Comparison of ENCODE assay signal across 27 cellular contexts in genomic region chrX:10401239-10401638, GRCh38.
DNase-seq lines count a peak whose midpoint lies in the region; ATAC-seq, FAIRE-seq and TF ChIP-seq lines count a peak whose summit lies in the region.
"Had no signal": no experiment of that assay in that cellular context is flagged by ENCODE, and none has a peak within 500 bp of the region (broad histone marks: within the 10 kb centered on the region; RNA-seq: fewer than 3 reads in every experiment).

No MANE protein-coding gene starts in this region.

- H3K4me2 ChIP-seq in astrocyte (ENCODE audit: low read length): no peak overlapping the region

- H3K9me3 ChIP-seq in astrocyte (ENCODE audit: insufficient read depth, low read depth, low read length): no peaks in the 10 kb centered on the region
- H3K9me3 ChIP-seq: body of pancreas, upper lobe of left lung had no signal

- H3K27me3 ChIP-seq in astrocyte (ENCODE audit: insufficient read depth, low read length) (no peaks in the 10 kb centered on the region), foreskin keratinocyte (no peaks in the 10 kb centered on the region)
- H3K27me3 ChIP-seq: body of pancreas, heart right ventricle, upper lobe of left lung had no signal

- no peak overlapping the region for H3K27ac Mint-ChIP-seq in astrocyte (ENCODE audit: unreplicated experiment)
- H3K27ac Mint-ChIP-seq: activated naive CD8-positive, alpha-beta T cell treated with anti-CD3 and anti-CD28 coated beads, Interleukin-2, amount 50 U/mL, for 24 hours; natural killer cell had no signal

- peaks cover under 1% of the 10 kb centered on the region for H3K4me1 Mint-ChIP-seq in astrocyte (ENCODE audit: low read depth, unreplicated experiment)
- H3K4me1 Mint-ChIP-seq: activated naive CD8-positive, alpha-beta T cell treated with anti-CD3 and anti-CD28 coated beads, Interleukin-2, amount 50 U/mL, for 24 hours; natural killer cell had no signal

- no peaks in the 10 kb centered on the region for H3K79me2 ChIP-seq in astrocyte (ENCODE audit: insufficient read depth, low read length)
- H3K79me2 ChIP-seq: parathyroid adenoma had no signal

- no peak for TF ChIP-seq EP300 in Ishikawa (IDR thresholded peaks at IDR 0.05; ENCODE audit: borderline replicate concordance)

- H3K4me3 ChIP-seq in astrocyte (ENCODE audit: insufficient read depth, low read depth, low read length): no peak overlapping the region
- H3K4me3 ChIP-seq: body of pancreas, coronary artery, heart right ventricle, upper lobe of left lung had no signal

- no peak overlapping the region for H2AFZ ChIP-seq in astrocyte (ENCODE audit: low read depth, low read length)
- H2AFZ ChIP-seq: parathyroid adenoma had no signal

- H3K9me3 Mint-ChIP-seq in astrocyte (ENCODE audit: unreplicated experiment): no peaks in the 10 kb centered on the region
- H3K9me3 Mint-ChIP-seq: activated naive CD8-positive, alpha-beta T cell treated with anti-CD3 and anti-CD28 coated beads, Interleukin-2, amount 50 U/mL, for 24 hours had no signal

- TF ChIP-seq CTCF in astrocyte (IDR thresholded peaks at IDR 0.05; ENCODE audit: insufficient read depth, low read depth, low read length) (no peak), foreskin keratinocyte (conservative IDR thresholded peaks at IDR 0.05) (peak; percentile 57)

- no peaks in the 10 kb centered on the region for H3K36me3 ChIP-seq in astrocyte (ENCODE audit: insufficient read depth, low read length)
- H3K36me3 ChIP-seq: heart right ventricle, upper lobe of left lung had no signal

- H3K27ac ChIP-seq in astrocyte (ENCODE audit: low read depth, low read length) (no peak overlapping the region), foreskin keratinocyte (no peak overlapping the region)
- H3K27ac ChIP-seq: body of pancreas, coronary artery, heart right ventricle, parathyroid adenoma, upper lobe of left lung had no signal

- no peaks in the 10 kb centered on the region for H3K4me1 ChIP-seq in astrocyte (ENCODE audit: insufficient read depth, low read length)
- no peaks in the 10 kb centered on the region for H3K4me1 ChIP-seq in foreskin keratinocyte
- H3K4me1 ChIP-seq: body of pancreas, heart right ventricle, parathyroid adenoma, upper lobe of left lung had no signal

- H3K9ac ChIP-seq in astrocyte (ENCODE audit: low read length): no peak overlapping the region
- H3K9ac ChIP-seq: parathyroid adenoma had no signal

- peaks cover 2% of the 10 kb centered on the region for H3K27me3 Mint-ChIP-seq in astrocyte (ENCODE audit: low read depth, unreplicated experiment)
- H3K27me3 Mint-ChIP-seq: activated naive CD8-positive, alpha-beta T cell treated with anti-CD3 and anti-CD28 coated beads, Interleukin-2, amount 50 U/mL, for 24 hours had no signal

- FAIRE-seq in astrocyte (lab: Jason Lieb, UNC): peak; percentile 71
- FAIRE-seq: D721Med had no signal

- peak; percentile 16; the same call in 1 of the 2 replicates for TF ChIP-seq RAD21 in Ishikawa (IDR thresholded peaks at IDR 0.05; ENCODE audit: low read depth)

- no peak for ATAC-seq in foreskin keratinocyte
- ATAC-seq in GM19463 (IDR thresholded peaks at IDR 0.05; ENCODE audit: unreplicated experiment): no peak
- ATAC-seq: activated naive CD8-positive, alpha-beta T cell treated with anti-CD3 and anti-CD28 coated beads, Interleukin-2, amount 50 U/mL, for 24 hours; body of pancreas; heart right ventricle; left lobe of liver; natural killer cell; right cardiac atrium had no signal

- H3K4me3 Mint-ChIP-seq in astrocyte (ENCODE audit: unreplicated experiment): no peak overlapping the region
- H3K4me3 Mint-ChIP-seq: activated naive CD8-positive, alpha-beta T cell treated with anti-CD3 and anti-CD28 coated beads, Interleukin-2, amount 50 U/mL, for 24 hours; natural killer cell had no signal

- peaks cover 3% of the 10 kb centered on the region for H3K36me3 Mint-ChIP-seq in astrocyte (ENCODE audit: low read depth, unreplicated experiment)
- H3K36me3 Mint-ChIP-seq: natural killer cell had no signal

- DNase-seq in COLO668 (lab: John Stamatoyannopoulos, UW; ENCODE audit: unreplicated experiment) (peak; percentile 2), astrocyte (ENCODE audit: low read depth) (no peak), foreskin keratinocyte (no peak), superior temporal gyrus (ENCODE audit: extremely low spot score) (no peak), SW480 (ENCODE audit: low spot score) (no peak), NCI-H1048 (lab: John Stamatoyannopoulos, UW) (no peak)
- DNase-seq: ACHN; activated CD4-positive, alpha-beta T cell treated with anti-CD3 and anti-CD28 coated beads, Interleukin-2, amount 50 U/mL, for 4 hours; activated naive CD8-positive, alpha-beta T cell treated with anti-CD3 and anti-CD28 coated beads, Interleukin-2, amount 50 U/mL, for 24 hours; body of pancreas; C1 segment of cervical spinal cord; heart right ventricle; Kasumi-1; midbrain; natural killer cell; NCI-H1105; NCI-H2029 treated with DMSO at 0.1 percent for 48 hours; NCI-H446 treated with DMSO at 0.1 percent for 48 hours; right cardiac atrium; T-helper 9 cell; upper lobe of left lung had no signal

- no peaks in the 10 kb centered on the region for H4K20me1 ChIP-seq in astrocyte (ENCODE audit: insufficient read depth, low read length)

TF ChIP-seq in Ishikawa, 13 proteins besides CTCF, POLR2A, EP300 and RAD21:
- TF ChIP-seq TAF1 (IDR thresholded peaks at IDR 0.05; ENCODE audit: low read depth) (no peak), TEAD4 (IDR thresholded peaks at IDR 0.05) (no peak), CEBPB (IDR thresholded peaks at IDR 0.05) (no peak)
